8 cellular contexts compared by ENCODE assay signal in genomic region chr13:66657165-66657895, GRCh38.
A peak's percentile ranks its signal among the peaks of the same experiment; 100 is the strongest.
DNase-seq lines count a peak whose midpoint lies in the region; ATAC-seq and TF ChIP-seq lines count a peak whose summit lies in the region.

No MANE protein-coding gene starts in this region.

- TF ChIP-seq CTCF in activated CD8-positive, alpha-beta T cell treated with anti-CD3 and anti-CD28 coated beads for 36 hours (IDR thresholded peaks at IDR 0.05) = no peak

- no peaks in the 10 kb centered on the region for H3K4me1 Mint-ChIP-seq in activated CD8-positive, alpha-beta T cell treated with anti-CD3 and anti-CD28 coated beads for 36 hours (ENCODE audit: low read depth)

- peak; percentile 93 for DNase-seq in EH (ENCODE audit: low read depth)
- peak; percentile 90 for DNase-seq in NCI-H446 treated with DMSO at 0.1 percent for 48 hours (lab: John Stamatoyannopoulos, UW)
- peak; percentile 93 for DNase-seq in mucosa of gallbladder (ENCODE audit: low spot score)
- DNase-seq in AML-193 (lab: John Stamatoyannopoulos, UW) = no peak
- DNase-seq in activated CD8-positive, alpha-beta T cell treated with anti-CD3 and anti-CD28 coated beads for 36 hours = no peak
- DNase-seq in NAMALWA (ENCODE audit: low spot score) = no peak

- no peak for ATAC-seq in GM18870 (IDR thresholded peaks at IDR 0.05; ENCODE audit: unreplicated experiment)
- ATAC-seq in activated CD8-positive, alpha-beta T cell treated with anti-CD3 and anti-CD28 coated beads for 36 hours = no peak

- H3K27ac ChIP-seq in cingulate gyrus (ENCODE audit: low read depth, low read length) = peak overlapping the region; percentile 25

- no peaks in the 10 kb centered on the region for H3K36me3 Mint-ChIP-seq in activated CD8-positive, alpha-beta T cell treated with anti-CD3 and anti-CD28 coated beads for 36 hours (ENCODE audit: low read depth)

- POLR2A ChIA-PET in activated CD8-positive, alpha-beta T cell treated with anti-CD3 and anti-CD28 coated beads for 36 hours (lab: Charles Lee) = no interaction called here

- peaks cover 3% of the 10 kb centered on the region for H3K9me3 Mint-ChIP-seq in activated CD8-positive, alpha-beta T cell treated with anti-CD3 and anti-CD28 coated beads for 36 hours

- intact Hi-C loops in activated CD8-positive, alpha-beta T cell treated with anti-CD3 and anti-CD28 coated beads for 36 hours (cut with micrococcal nuclease) = no loop called here

- no peak overlapping the region for H3K27ac Mint-ChIP-seq in activated CD8-positive, alpha-beta T cell treated with anti-CD3 and anti-CD28 coated beads for 36 hours

- CTCF ChIA-PET in activated CD8-positive, alpha-beta T cell treated with anti-CD3 and anti-CD28 coated beads for 36 hours (lab: Charles Lee) = no interaction called here

- no peak overlapping the region for H3K4me3 Mint-ChIP-seq in activated CD8-positive, alpha-beta T cell treated with anti-CD3 and anti-CD28 coated beads for 36 hours

- no peaks in the 10 kb centered on the region for H3K27me3 Mint-ChIP-seq in activated CD8-positive, alpha-beta T cell treated with anti-CD3 and anti-CD28 coated beads for 36 hours

Comparison
In these comparisons a context has a peak if more than half of its experiments do, and no peak if none do; other contexts are left out.
1. DNase-seq: peak in EH (single experiment), NCI-H446 treated with DMSO at 0.1 percent for 48 hours (single experiment) and mucosa of gallbladder (single experiment); none in AML-193 (0 of 2), activated CD8-positive, alpha-beta T cell treated with anti-CD3 and anti-CD28 coated beads for 36 hours (single experiment) and NAMALWA (single experiment).